ENCODE assay signal across 12 cellular contexts in genomic region chr5:96709152-96709821, GRCh38. TPM values are rescaled to one million over a fixed set of nuclear protein-coding genes. Genes with fewer than 3 reads are reported as not detected.
DNase-seq lines count a peak whose midpoint lies in the region; ATAC-seq and TF ChIP-seq lines count a peak whose summit lies in the region.
"Had no signal": no experiment of that assay in that cellular context is flagged by ENCODE, and none has a peak within 500 bp of the region (broad histone marks: within the 10 kb centered on the region; RNA-seq: fewer than 3 reads in every experiment).

No MANE protein-coding gene starts in this region.

- CTCF ChIA-PET in CD4-positive, alpha-beta T cell (lab: Charles Lee) = interaction anchor here (1.0 to 1.6 kb wide), 3 partner anchors 14 to 21 kb away, joined by 3 to 6 read pairs (median 3); no protein-coding TSS in a partner anchor

- H3K27me3 ChIP-seq in muscle layer of duodenum (ENCODE audit: low read depth, low read length) = no peaks in the 10 kb centered on the region
- no peaks in the 10 kb centered on the region for H3K27me3 ChIP-seq in esophagus muscularis mucosa
- no peaks in the 10 kb centered on the region for H3K27me3 ChIP-seq in CD4-positive, alpha-beta T cell (ENCODE audit: control insufficient read depth, insufficient read depth, low read length)
- H3K27me3 ChIP-seq: neutrophil, vagina had no signal

- DNase-seq in AG10803 (ENCODE audit: low read depth) = peak; percentile 77
- DNase-seq in RKO (ENCODE audit: low spot score) = peak; percentile 76
- DNase-seq in erythroblast (lab: John Stamatoyannopoulos, UW) = peak; percentile 39 to 49
- no peak for DNase-seq in esophagus muscularis mucosa (ENCODE audit: extremely low spot score)
- DNase-seq in CD4-positive, alpha-beta T cell = no peak

- intact Hi-C loops in esophagus muscularis mucosa (cut with DNase I) = no loop called here
- intact Hi-C loops in CD4-positive, alpha-beta T cell (cut with DNase I, micrococcal nuclease) = no loop called here

- POLR2A ChIA-PET in CD4-positive, alpha-beta T cell (lab: Charles Lee) = no interaction called here

- no peak overlapping the region for H3K27ac Mint-ChIP-seq in CD4-positive, alpha-beta T cell

- H3K9me3 ChIP-seq in muscle layer of duodenum (ENCODE audit: control insufficient read depth in 1 of 2, low read length in 2 of 2) (no peaks in the 10 kb centered on the region), esophagus muscularis mucosa (no peaks in the 10 kb centered on the region)
- H3K9me3 ChIP-seq in CD4-positive, alpha-beta T cell (ENCODE audit: control insufficient read depth, low read length) = no peaks in the 10 kb centered on the region
- H3K9me3 ChIP-seq: neutrophil, vagina had no signal

- H3K4me3 ChIP-seq in AG10803 (ENCODE audit: low read length) = no peak overlapping the region
- no peak overlapping the region for H3K4me3 ChIP-seq in muscle layer of duodenum (ENCODE audit: low read depth in 1 of 2, low read length in 2 of 2)
- no peak overlapping the region for H3K4me3 ChIP-seq in esophagus muscularis mucosa
- H3K4me3 ChIP-seq: GM12878, vagina had no signal

- ATAC-seq in GM21381 (IDR thresholded peaks at IDR 0.05; ENCODE audit: unreplicated experiment) (no peak), HG03175 (IDR thresholded peaks at IDR 0.05; ENCODE audit: unreplicated experiment) (no peak)
- no peak for ATAC-seq in CD4-positive, alpha-beta T cell (ENCODE audit: poor library complexity)
- ATAC-seq: GM12878 had no signal

- WGBS in esophagus muscularis mucosa = 62% methylated on average over 2 of the region's 3 CpGs

- H3K27ac ChIP-seq in muscle layer of duodenum (ENCODE audit: low read length) (peak overlapping the region; percentile 36), esophagus muscularis mucosa (replicated peaks in 1 of 4) (peak overlapping the region in 2 of 4 donors; percentile 12 to 16)
- H3K27ac ChIP-seq in CD4-positive, alpha-beta T cell (ENCODE audit: low read depth, low read length) = no peak overlapping the region
- H3K27ac ChIP-seq: KMS-11, neutrophil, vagina had no signal

- peaks cover under 1 to 35% of the 10 kb centered on the region in 2 donors for H3K4me1 ChIP-seq in muscle layer of duodenum (ENCODE audit: control insufficient read depth in 1 of 2, insufficient read depth in 2 of 2, low read length in 2 of 2)
- H3K4me1 ChIP-seq in esophagus muscularis mucosa = peaks cover 45 to 62% (median 51%) of the 10 kb centered on the region in 4 donors

- TF ChIP-seq POLR2A in erythroblast (IDR thresholded peaks at IDR 0.05; ENCODE audit: low read length) = no peak
- no peak for TF ChIP-seq POLR2A in esophagus muscularis mucosa (IDR thresholded peaks at IDR 0.05; ENCODE audit: low read depth)

- no peaks in the 10 kb centered on the region for H3K27me3 Mint-ChIP-seq in CD4-positive, alpha-beta T cell

- no peaks in the 10 kb centered on the region for H3K9me3 Mint-ChIP-seq in CD4-positive, alpha-beta T cell

- TF ChIP-seq CTCF in AG10803 (conservative IDR thresholded peaks at IDR 0.05; ENCODE audit: low read length) (no peak), esophagus muscularis mucosa (IDR thresholded peaks at IDR 0.05) (no peak)
- no peak for TF ChIP-seq CTCF in CD4-positive, alpha-beta T cell (IDR thresholded peaks at IDR 0.05)

- H3K36me3 Mint-ChIP-seq in CD4-positive, alpha-beta T cell (ENCODE audit: low read depth) = peaks cover 16% of the 10 kb centered on the region

- no peak overlapping the region for H3K4me3 Mint-ChIP-seq in CD4-positive, alpha-beta T cell

- H3K4me1 Mint-ChIP-seq in CD4-positive, alpha-beta T cell (ENCODE audit: low read depth) = peaks cover 70% of the 10 kb centered on the region

- TF ChIP-seq EP300 in esophagus muscularis mucosa (IDR thresholded peaks at IDR 0.05) = no peak

- H3K36me3 ChIP-seq in muscle layer of duodenum (ENCODE audit: control insufficient read depth in 1 of 2, insufficient read depth in 2 of 2, low read length in 2 of 2) (peaks cover 0 to under 1% of the 10 kb centered on the region in 2 donors), esophagus muscularis mucosa (no peaks in the 10 kb centered on the region)
- H3K36me3 ChIP-seq: neutrophil, vagina had no signal

RNA-seq across cellular contexts. Expression of gene CAST, which starts 47.1 kb away (rescaled TPM):
- 100 to 1,000 TPM; 238 to 346 (median 296) TPM for total RNA-seq in esophagus muscularis mucosa
- total RNA-seq in CD4-positive, alpha-beta T cell = 100 to 1,000 TPM; 197 to 200 TPM

Comparison
In these comparisons a context has a peak if more than half of its experiments do, and no peak if none do; other contexts are left out.
1. DNase-seq: peak in AG10803 (single experiment), RKO (single experiment) and erythroblast (2 of 2); none in esophagus muscularis mucosa (single experiment) and CD4-positive, alpha-beta T cell (0 of 10).